34 cellular contexts compared by ENCODE assay signal in genomic region chr18:60929966-60930365, GRCh38.
"Had no signal": no experiment of that assay in that cellular context is flagged by ENCODE, and none has a peak within 500 bp of the region (broad histone marks: within the 10 kb centered on the region; RNA-seq: fewer than 3 reads in every experiment).

No MANE protein-coding gene starts in this region.

- H3K9me3 ChIP-seq: ascending aorta had no signal

- H3K27me3 ChIP-seq: ascending aorta had no signal

- H3K36me3 Mint-ChIP-seq: activated CD4-positive, alpha-beta memory T cell treated with anti-CD3 and anti-CD28 coated beads for 36 hours; activated naive CD4-positive, alpha-beta T cell treated with anti-CD3 and anti-CD28 coated beads, Interleukin-2, amount 10 ng/mL, durations not matched to agents 7 days and 5 days; activated naive CD4-positive, alpha-beta T cell treated with anti-CD3 and anti-CD28 coated beads, Interleukin-2, amount 50 U/mL, for 24 hours; activated naive CD8-positive, alpha-beta T cell; activated naive CD8-positive, alpha-beta T cell treated with anti-CD3 and anti-CD28 coated beads, Interleukin-2, amount 10 ng/mL, durations not matched to agents 7 days and 5 days; brain had no signal

- FAIRE-seq: TTC549 had no signal

- H3K27ac Mint-ChIP-seq: activated B cell treated with CpG ODN at 0.5 μM for 24 hours; activated CD4-positive, alpha-beta memory T cell treated with anti-CD3 and anti-CD28 coated beads for 36 hours; activated CD4-positive, alpha-beta T cell treated with anti-CD3 and anti-CD28 coated beads, Interleukin-2, amount 10 ng/mL, durations not matched to agents 24 days and 14 days; activated CD8-positive, alpha-beta T cell treated with anti-CD3 and anti-CD28 coated beads for 36 hours; activated naive CD4-positive, alpha-beta T cell treated with anti-CD3 and anti-CD28 coated beads, Interleukin-2, amount 10 ng/mL, durations not matched to agents 7 days and 5 days; activated naive CD4-positive, alpha-beta T cell treated with anti-CD3 and anti-CD28 coated beads, Interleukin-2, amount 50 U/mL, for 24 hours; activated naive CD8-positive, alpha-beta T cell; activated naive CD8-positive, alpha-beta T cell treated with anti-CD3 and anti-CD28 coated beads, Interleukin-2, amount 10 ng/mL, durations not matched to agents 7 days and 5 days; activated naive CD8-positive, alpha-beta T cell treated with anti-CD3 and anti-CD28 coated beads, Interleukin-2, amount 50 U/mL, for 24 hours; activated T-cell treated with anti-CD3 and anti-CD28 coated beads, Interleukin-2, amount 50 U/mL, for 72 hours; activated T-helper 1 cell treated with anti-CD3 and anti-CD28 coated beads, Interleukin-12 subunit alpha, Interleukin-12 subunit beta, Interleukin-2, Interleukin-4 antibody, amounts not matched to agents 30 ng/mL and 10 ng/mL and 1 ng/mL, durations not matched to agents 14 hours and 24 hours and 36 hours; activated T-helper 17 cell treated with anti-CD3 and anti-CD28 coated beads, Interleukin-2, amount 50 U/mL, for 72 hours; brain; T-helper 1 cell treated with Interleukin-12 subunit alpha and Interleukin-12 subunit beta and Interleukin-4 antibody, amounts not matched to agents 30 μg/mL and 1 μg/mL, for 36 hours; T-helper 2 cell treated with Interferon-gamma antibody and Interleukin-4, amounts not matched to agents 5 μg/mL and 100 μg/mL, for 36 hours had no signal

- H3K4me1 ChIP-seq: ascending aorta had no signal

- H3K4me3 ChIP-seq: ascending aorta had no signal

- ATAC-seq: activated CD8-positive, alpha-beta T cell treated with anti-CD3 and anti-CD28 coated beads for 36 hours; activated naive CD8-positive, alpha-beta T cell treated with anti-CD3 and anti-CD28 coated beads, Interleukin-2, amount 50 U/mL, for 24 hours; activated T-cell treated with anti-CD3 and anti-CD28 coated beads, Interleukin-2, amount 50 U/mL, for 4 hours; activated T-cell treated with anti-CD3 and anti-CD28 coated beads, Interleukin-2, amount 50 U/mL, for 72 hours; activated T-helper 17 cell treated with anti-CD3 and anti-CD28 coated beads, Interleukin-2, amount 50 U/mL, for 72 hours had no signal

- H3K27me3 Mint-ChIP-seq: activated B cell treated with CpG ODN at 0.5 μM for 24 hours; activated CD4-positive, alpha-beta memory T cell treated with anti-CD3 and anti-CD28 coated beads for 36 hours; activated CD4-positive, alpha-beta T cell treated with anti-CD3 and anti-CD28 coated beads, Interleukin-2, amount 10 ng/mL, durations not matched to agents 24 days and 14 days; activated CD8-positive, alpha-beta T cell treated with anti-CD3 and anti-CD28 coated beads for 36 hours; activated naive CD4-positive, alpha-beta T cell treated with anti-CD3 and anti-CD28 coated beads, Interleukin-2, amount 10 ng/mL, durations not matched to agents 7 days and 5 days; activated naive CD4-positive, alpha-beta T cell treated with anti-CD3 and anti-CD28 coated beads, Interleukin-2, amount 50 U/mL, for 24 hours; activated naive CD8-positive, alpha-beta T cell; activated naive CD8-positive, alpha-beta T cell treated with anti-CD3 and anti-CD28 coated beads, Interleukin-2, amount 10 ng/mL, durations not matched to agents 7 days and 5 days; activated naive CD8-positive, alpha-beta T cell treated with anti-CD3 and anti-CD28 coated beads, Interleukin-2, amount 50 U/mL, for 24 hours; activated T-helper 17 cell treated with anti-CD3 and anti-CD28 coated beads, Interleukin-2, amount 50 U/mL, for 72 hours; brain had no signal

- DNase-seq: activated B cell treated with CpG ODN at 0.5 μM for 24 hours; activated CD4-positive, alpha-beta memory T cell treated with anti-CD3 and anti-CD28 coated beads for 36 hours; activated CD4-positive, alpha-beta T cell treated with anti-CD3 and anti-CD28 coated beads for 4 hours; activated CD4-positive, alpha-beta T cell treated with anti-CD3 and anti-CD28 coated beads, Interleukin-2, amount 10 ng/mL, durations not matched to agents 24 days and 14 days; activated CD4-positive, alpha-beta T cell treated with anti-CD3 and anti-CD28 coated beads, Interleukin-2, amount 50 U/mL, for 1 hour; activated CD4-positive, alpha-beta T cell treated with anti-CD3 and anti-CD28 coated beads, Interleukin-2, amount 50 U/mL, for 4 hours; activated CD4-positive, CD25-positive, alpha-beta regulatory T cell treated with anti-CD3 and anti-CD28 coated beads, Interleukin-2, amount 50 U/mL, for 72 hours; activated CD8-positive, alpha-beta memory T cell treated with anti-CD3 and anti-CD28 coated beads, Interleukin-2, amount 50 U/mL, for 4 hours; activated CD8-positive, alpha-beta T cell treated with anti-CD3 and anti-CD28 coated beads for 36 hours; activated gamma-delta T cell; activated naive CD4-positive, alpha-beta T cell treated with anti-CD3 and anti-CD28 coated beads, Interleukin-2, amount 10 ng/mL, durations not matched to agents 7 days and 5 days; activated naive CD4-positive, alpha-beta T cell treated with Interleukin-2 at 50 U/mL for 16 hours; activated naive CD8-positive, alpha-beta T cell treated with anti-CD3 and anti-CD28 coated beads, Interleukin-2, amount 10 ng/mL, durations not matched to agents 7 days and 5 days; activated naive CD8-positive, alpha-beta T cell treated with anti-CD3 and anti-CD28 coated beads, Interleukin-2, amount 50 U/mL, for 24 hours; activated T-cell treated with anti-CD3 and anti-CD28 coated beads for 4 hours; activated T-cell treated with anti-CD3 and anti-CD28 coated beads, Interleukin-2, amount 50 U/mL, for 1 hour; activated T-cell treated with anti-CD3 and anti-CD28 coated beads, Interleukin-2, amount 50 U/mL, for 4 hours; activated T-cell treated with anti-CD3 and anti-CD28 coated beads, Interleukin-2, amount 50 U/mL, for 72 hours; amygdala; anterior cingulate cortex; central memory CD4-positive, alpha-beta T cell; T-helper 1 cell; T-helper 2 cell; T-helper 9 cell had no signal

- H3K4me1 Mint-ChIP-seq: activated B cell treated with CpG ODN at 0.5 μM for 24 hours; activated CD4-positive, alpha-beta T cell treated with anti-CD3 and anti-CD28 coated beads, Interleukin-2, amount 10 ng/mL, durations not matched to agents 24 days and 14 days; activated naive CD4-positive, alpha-beta T cell treated with anti-CD3 and anti-CD28 coated beads, Interleukin-2, amount 10 ng/mL, durations not matched to agents 7 days and 5 days; activated naive CD4-positive, alpha-beta T cell treated with anti-CD3 and anti-CD28 coated beads, Interleukin-2, amount 50 U/mL, for 24 hours; activated naive CD8-positive, alpha-beta T cell treated with anti-CD3 and anti-CD28 coated beads, Interleukin-2, amount 10 ng/mL, durations not matched to agents 7 days and 5 days; activated naive CD8-positive, alpha-beta T cell treated with anti-CD3 and anti-CD28 coated beads, Interleukin-2, amount 50 U/mL, for 24 hours; activated T-helper 17 cell treated with anti-CD3 and anti-CD28 coated beads, Interleukin-2, amount 50 U/mL, for 72 hours had no signal

- H3K4me3 Mint-ChIP-seq: activated B cell treated with CpG ODN at 0.5 μM for 24 hours; activated CD4-positive, alpha-beta memory T cell treated with anti-CD3 and anti-CD28 coated beads for 36 hours; activated CD4-positive, alpha-beta T cell treated with anti-CD3 and anti-CD28 coated beads, Interleukin-2, amount 10 ng/mL, durations not matched to agents 24 days and 14 days; activated CD8-positive, alpha-beta T cell treated with anti-CD3 and anti-CD28 coated beads for 36 hours; activated naive CD4-positive, alpha-beta T cell treated with anti-CD3 and anti-CD28 coated beads, Interleukin-2, amount 10 ng/mL, durations not matched to agents 7 days and 5 days; activated naive CD4-positive, alpha-beta T cell treated with anti-CD3 and anti-CD28 coated beads, Interleukin-2, amount 50 U/mL, for 24 hours; activated naive CD8-positive, alpha-beta T cell; activated naive CD8-positive, alpha-beta T cell treated with anti-CD3 and anti-CD28 coated beads, Interleukin-2, amount 10 ng/mL, durations not matched to agents 7 days and 5 days; activated naive CD8-positive, alpha-beta T cell treated with anti-CD3 and anti-CD28 coated beads, Interleukin-2, amount 50 U/mL, for 24 hours; activated T-cell treated with anti-CD3 and anti-CD28 coated beads, Interleukin-2, amount 50 U/mL, for 4 hours; activated T-cell treated with anti-CD3 and anti-CD28 coated beads, Interleukin-2, amount 50 U/mL, for 72 hours; activated T-helper 1 cell treated with anti-CD3 and anti-CD28 coated beads, Interleukin-12 subunit alpha, Interleukin-12 subunit beta, Interleukin-2, Interleukin-4 antibody, amounts not matched to agents 30 ng/mL and 10 ng/mL and 1 ng/mL, durations not matched to agents 14 hours and 24 hours and 36 hours; activated T-helper 17 cell treated with anti-CD3 and anti-CD28 coated beads, Interleukin-2, amount 50 U/mL, for 72 hours; brain; T-helper 1 cell treated with Interleukin-12 subunit alpha and Interleukin-12 subunit beta and Interleukin-4 antibody, amounts not matched to agents 30 μg/mL and 1 μg/mL, for 36 hours; T-helper 2 cell treated with Interferon-gamma antibody and Interleukin-4, amounts not matched to agents 5 μg/mL and 100 μg/mL, for 36 hours had no signal

- H3K36me3 ChIP-seq: ascending aorta had no signal

- H3K27ac ChIP-seq: ascending aorta, VCaP had no signal
